In the genomic region with DNA sequence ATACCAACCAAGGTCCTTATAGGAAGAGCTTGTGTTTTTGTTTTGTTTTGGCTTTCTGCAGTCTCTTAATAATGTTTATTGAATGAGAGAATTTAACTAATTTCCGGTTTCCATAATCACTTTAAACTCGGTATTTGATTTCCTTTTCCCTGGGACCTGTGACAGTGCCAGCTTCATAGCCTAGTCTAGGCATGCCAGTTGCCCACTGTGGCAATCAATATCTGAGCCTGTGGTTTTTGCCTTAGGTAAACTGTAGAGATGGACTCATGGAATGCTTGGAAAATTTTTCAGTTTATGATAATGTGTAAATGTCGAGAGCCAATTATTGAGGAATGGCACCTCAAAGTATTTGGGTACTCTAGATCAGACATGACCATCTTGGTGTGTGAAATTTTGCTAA, we compare ENCODE assay signal across 27 cellular contexts.
"Had no signal": no experiment of that assay in that cellular context is flagged by ENCODE, and none has a peak within 500 bp of the region (broad histone marks: within the 10 kb centered on the region; RNA-seq: fewer than 3 reads in every experiment).

No MANE protein-coding gene starts in this region.

- H3K36me3 Mint-ChIP-seq: activated CD8-positive, alpha-beta memory T cell treated with anti-CD3 and anti-CD28 coated beads, Interleukin-2, amount 10 ng/mL, durations not matched to agents 7 days and 5 days had no signal

- H3K36me3 ChIP-seq: colonic mucosa had no signal

- H3K9me3 Mint-ChIP-seq: activated B cell treated with CpG ODN at 0.5 μM for 24 hours; activated CD4-positive, alpha-beta T cell treated with anti-CD3 and anti-CD28 coated beads, Interleukin-2, amount 10 ng/mL, durations not matched to agents 24 days and 14 days; activated naive CD4-positive, alpha-beta T cell treated with anti-CD3 and anti-CD28 coated beads, Interleukin-2, amount 50 U/mL, for 24 hours; activated T-cell treated with anti-CD3 and anti-CD28 coated beads, Interleukin-2, amount 50 U/mL, for 24 hours; activated T-helper 1 cell treated with anti-CD3 and anti-CD28 coated beads, Interleukin-12 subunit alpha, Interleukin-12 subunit beta, Interleukin-2, Interleukin-4 antibody, amounts not matched to agents 30 ng/mL and 10 ng/mL and 1 ng/mL, durations not matched to agents 14 hours and 24 hours and 36 hours; T-helper 2 cell treated with Interferon-gamma antibody and Interleukin-4, amounts not matched to agents 5 μg/mL and 100 μg/mL, for 36 hours had no signal

- ATAC-seq: activated CD8-positive, alpha-beta memory T cell treated with anti-CD3 and anti-CD28 coated beads, Interleukin-2, amount 10 ng/mL, durations not matched to agents 7 days and 5 days; Right ventricle myocardium inferior had no signal

- H3K4me1 Mint-ChIP-seq: activated CD8-positive, alpha-beta memory T cell treated with anti-CD3 and anti-CD28 coated beads, Interleukin-2, amount 10 ng/mL, durations not matched to agents 7 days and 5 days had no signal

- H3K27me3 ChIP-seq: colonic mucosa had no signal

- H3K27ac ChIP-seq: colonic mucosa, KMS-11, SK-N-MC had no signal

- H3K4me3 ChIP-seq: colonic mucosa, SK-N-MC had no signal

- H3K9me3 ChIP-seq: colonic mucosa had no signal

- DNase-seq: activated B cell treated with CpG ODN at 0.5 μM for 24 hours; activated CD4-positive, alpha-beta T cell treated with anti-CD3 and anti-CD28 coated beads for 1 hour; activated CD4-positive, alpha-beta T cell treated with anti-CD3 and anti-CD28 coated beads, Interleukin-2, amount 50 U/mL, for 48 hours; activated CD8-positive, alpha-beta memory T cell treated with anti-CD3 and anti-CD28 coated beads, Interleukin-2, amount 10 ng/mL, durations not matched to agents 7 days and 5 days; activated effector memory CD4-positive, alpha-beta T cell treated with Interleukin-2 at 50 U/mL for 16 hours; activated naive CD4-positive, alpha-beta T cell; activated T-cell treated with anti-CD3 and anti-CD28 coated beads, Interleukin-2, amount 50 U/mL, for 24 hours; aorta; caudate nucleus; colonic mucosa; MM.1S; NCI-H1105; NCI-H1436; NCI-H1694 treated with DMSO at 0.1 percent for 48 hours; NCI-H2029 treated with DMSO at 0.1 percent for 48 hours; NCI-H345; NCI-H510A treated with DMSO at 0.1 percent for 48 hours; NCI-H69; RPMI8226 had no signal

- H3K4me3 Mint-ChIP-seq: activated B cell treated with CpG ODN at 0.5 μM for 24 hours; activated CD4-positive, alpha-beta T cell treated with anti-CD3 and anti-CD28 coated beads, Interleukin-2, amount 10 ng/mL, durations not matched to agents 24 days and 14 days; activated CD8-positive, alpha-beta memory T cell treated with anti-CD3 and anti-CD28 coated beads, Interleukin-2, amount 10 ng/mL, durations not matched to agents 7 days and 5 days; activated naive CD4-positive, alpha-beta T cell treated with anti-CD3 and anti-CD28 coated beads, Interleukin-2, amount 50 U/mL, for 24 hours; activated T-cell treated with anti-CD3 and anti-CD28 coated beads, Interleukin-2, amount 50 U/mL, for 24 hours; activated T-helper 1 cell treated with anti-CD3 and anti-CD28 coated beads, Interleukin-12 subunit alpha, Interleukin-12 subunit beta, Interleukin-2, Interleukin-4 antibody, amounts not matched to agents 30 ng/mL and 10 ng/mL and 1 ng/mL, durations not matched to agents 14 hours and 24 hours and 36 hours; brain; T-helper 2 cell treated with Interferon-gamma antibody and Interleukin-4, amounts not matched to agents 5 μg/mL and 100 μg/mL, for 36 hours had no signal

- H3K9ac ChIP-seq: KMS-11 had no signal

- H3K27ac Mint-ChIP-seq: activated B cell treated with CpG ODN at 0.5 μM for 24 hours; activated CD4-positive, alpha-beta T cell treated with anti-CD3 and anti-CD28 coated beads, Interleukin-2, amount 10 ng/mL, durations not matched to agents 24 days and 14 days; activated CD8-positive, alpha-beta memory T cell treated with anti-CD3 and anti-CD28 coated beads, Interleukin-2, amount 10 ng/mL, durations not matched to agents 7 days and 5 days; activated naive CD4-positive, alpha-beta T cell treated with anti-CD3 and anti-CD28 coated beads, Interleukin-2, amount 50 U/mL, for 24 hours; activated T-cell treated with anti-CD3 and anti-CD28 coated beads, Interleukin-2, amount 50 U/mL, for 24 hours; activated T-helper 1 cell treated with anti-CD3 and anti-CD28 coated beads, Interleukin-12 subunit alpha, Interleukin-12 subunit beta, Interleukin-2, Interleukin-4 antibody, amounts not matched to agents 30 ng/mL and 10 ng/mL and 1 ng/mL, durations not matched to agents 14 hours and 24 hours and 36 hours; brain; T-helper 2 cell treated with Interferon-gamma antibody and Interleukin-4, amounts not matched to agents 5 μg/mL and 100 μg/mL, for 36 hours had no signal

- H3K27me3 Mint-ChIP-seq: activated B cell treated with CpG ODN at 0.5 μM for 24 hours; activated CD4-positive, alpha-beta T cell treated with anti-CD3 and anti-CD28 coated beads, Interleukin-2, amount 10 ng/mL, durations not matched to agents 24 days and 14 days; activated CD8-positive, alpha-beta memory T cell treated with anti-CD3 and anti-CD28 coated beads, Interleukin-2, amount 10 ng/mL, durations not matched to agents 7 days and 5 days; activated naive CD4-positive, alpha-beta T cell treated with anti-CD3 and anti-CD28 coated beads, Interleukin-2, amount 50 U/mL, for 24 hours; activated T-cell treated with anti-CD3 and anti-CD28 coated beads, Interleukin-2, amount 50 U/mL, for 24 hours; brain had no signal

- H3K4me2 ChIP-seq: KMS-11 had no signal
